In the genomic region with DNA sequence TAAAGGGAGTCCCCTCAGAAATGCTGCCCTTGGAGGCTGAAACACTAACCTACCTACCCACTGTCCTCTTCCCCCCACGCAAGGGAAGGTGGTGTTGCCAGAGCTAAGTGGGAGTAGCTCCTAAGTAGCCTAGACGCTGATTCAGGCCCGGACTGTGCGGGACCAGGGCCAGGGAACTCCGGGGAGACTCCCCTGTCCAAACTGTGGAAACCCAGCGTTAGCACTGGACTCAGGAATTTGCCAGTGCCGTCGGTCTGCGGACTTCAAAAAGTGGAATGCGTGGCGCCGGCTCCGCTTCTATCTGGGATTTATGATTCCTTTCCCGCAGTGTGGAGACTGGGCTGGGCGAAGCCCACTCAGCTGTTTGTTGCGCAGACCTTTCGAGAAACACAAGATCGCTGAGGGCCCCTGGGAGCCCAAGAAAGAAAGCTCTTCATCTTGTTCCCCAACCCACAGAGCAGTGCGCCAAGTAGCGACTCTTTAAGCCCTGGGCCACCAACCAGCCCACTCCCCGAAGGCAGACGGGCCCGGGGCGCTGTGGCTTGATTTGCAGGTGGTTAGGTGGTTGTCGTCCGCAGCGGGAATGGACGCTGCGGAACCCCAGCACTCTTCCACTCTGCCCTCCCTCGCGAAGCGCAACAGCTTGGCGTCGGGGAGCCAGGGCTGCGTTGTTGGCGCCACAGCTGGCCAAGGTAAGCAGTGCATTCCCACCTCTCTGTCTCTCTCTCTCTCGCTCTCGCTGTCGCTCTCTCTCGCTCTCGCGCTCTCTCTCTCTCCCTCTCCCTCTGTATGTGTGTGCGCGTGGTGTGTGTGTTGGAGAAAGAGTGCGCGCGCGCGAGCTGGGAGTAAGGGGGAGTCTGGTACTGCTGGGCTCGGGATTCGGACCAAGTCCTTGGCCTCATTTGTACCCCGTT, we compare ENCODE assay signal across 8 cellular contexts. TPM values are rescaled to one million over a fixed set of nuclear protein-coding genes. Genes with fewer than 3 reads are reported as not detected.
DNase-seq lines count a peak whose midpoint lies in the region; ATAC-seq, FAIRE-seq and TF ChIP-seq lines count a peak whose summit lies in the region.

No MANE protein-coding gene starts in this region.

- H3K27ac Mint-ChIP-seq in endothelial cell (ENCODE audit: unreplicated experiment) = no peak overlapping the region

- peaks cover 0 to 2% of the 10 kb centered on the region in 2 donors for H3K4me1 ChIP-seq in mucosa of rectum (ENCODE audit: control insufficient read depth in 2 of 2, insufficient read depth in 2 of 2, low read length in 2 of 2)

- TF ChIP-seq POLR2A in GM12891 (IDR thresholded peaks at IDR 0.05; ENCODE audit: low read depth, low read length) = no peak

- no peaks in the 10 kb centered on the region for H3K9me3 Mint-ChIP-seq in endothelial cell (ENCODE audit: unreplicated experiment)

- FAIRE-seq in GM12891 (lab: Jason Lieb, UNC) = peak; percentile 100

- DNase-seq in GM12891 (ENCODE audit: insufficient read length, low spot score) (no peak), NCI-H2029 treated with DMSO at 0.1 percent for 48 hours (lab: John Stamatoyannopoulos, UW) (peak; percentile 57), endothelial cell (ENCODE audit: low spot score) (peak; percentile 60), amniotic stem cell (lab: John Stamatoyannopoulos, UW) (no peak)
- DNase-seq in activated CD8-positive, alpha-beta memory T cell treated with anti-CD3 and anti-CD28 coated beads for 24 hours = peak; percentile 71
- DNase-seq in stimulated activated CD8-positive, alpha-beta memory T cell treated with anti-CD3 and anti-CD28 coated beads, Interleukin-4, amount 100 ng/mL, for 24 hours (ENCODE audit: low read depth) = peak; percentile 41

- no peaks in the 10 kb centered on the region for H3K36me3 ChIP-seq in mucosa of rectum (ENCODE audit: control insufficient read depth in 2 of 2, insufficient read depth in 2 of 2, low read length in 2 of 2)

- no peaks in the 10 kb centered on the region for H3K9me3 ChIP-seq in mucosa of rectum (ENCODE audit: control insufficient read depth in 2 of 2, low read length in 2 of 2)

- H3K4me3 Mint-ChIP-seq in endothelial cell (ENCODE audit: unreplicated experiment) = peak overlapping the region; percentile 93

- peaks cover 29 to 33% of the 10 kb centered on the region in 2 donors for H3K27me3 ChIP-seq in mucosa of rectum (ENCODE audit: control insufficient read depth in 2 of 2, insufficient read depth in 2 of 2, low read length in 2 of 2)

- H3K27me3 Mint-ChIP-seq in endothelial cell (ENCODE audit: unreplicated experiment) = peaks cover 9% of the 10 kb centered on the region

- no peak overlapping the region for H3K9ac ChIP-seq in mucosa of rectum (ENCODE audit: low read depth in 1 of 2, low read length in 2 of 2)

- H3K4me1 Mint-ChIP-seq in endothelial cell (ENCODE audit: unreplicated experiment) = peaks cover 7% of the 10 kb centered on the region

- TF ChIP-seq CTCF in endothelial cell (IDR thresholded peaks at IDR 0.05; ENCODE audit: unreplicated experiment) = no peak

- H3K4me3 ChIP-seq in mucosa of rectum (ENCODE audit: low read length in 2 of 2) = peak overlapping the region; percentile 44 to 45

- no peak overlapping the region for H3K27ac ChIP-seq in mucosa of rectum (ENCODE audit: low read depth in 2 of 2, low read length in 2 of 2)

- peak; percentile 86 for ATAC-seq in HG02763 (IDR thresholded peaks at IDR 0.05; ENCODE audit: unreplicated experiment)

- no peaks in the 10 kb centered on the region for H3K36me3 Mint-ChIP-seq in endothelial cell (ENCODE audit: low read depth, unreplicated experiment)

TF ChIP-seq in GM12891, 5 proteins besides CTCF, POLR2A, EP300 and RAD21:
- TF ChIP-seq SPI1 (IDR thresholded peaks at IDR 0.05; ENCODE audit: low read depth, low read length) (no peak), POLR2AphosphoS5 (IDR thresholded peaks at IDR 0.05; ENCODE audit: low read depth, low read length) (no peak), TAF1 (IDR thresholded peaks at IDR 0.05; ENCODE audit: low read depth, low read length) (no peak), PAX5 (IDR thresholded peaks at IDR 0.05; ENCODE audit: insufficient read depth, low read length, severe bottlenecking) (no peak), POU2F2 (IDR thresholded peaks at IDR 0.05; ENCODE audit: low read depth, low read length) (no peak)

RNA-seq across cellular contexts. Expression of gene TMEM255A, which starts 2.0 kb away (rescaled TPM):
- 0.15 TPM for polyA plus RNA-seq in GM12891 (2012; ENCODE audit: low read depth, missing spikeins)
- 0.13 TPM for total RNA-seq in endothelial cell (ENCODE audit: unreplicated experiment)

RNA-seq across cellular contexts. Expression of gene ATP1B4, which starts 52.7 kb away (rescaled TPM):
- polyA plus RNA-seq in GM12891 (2012; ENCODE audit: low read depth, missing spikeins) = not detected
- total RNA-seq in endothelial cell (ENCODE audit: unreplicated experiment) = not detected

RNA-seq across cellular contexts. Expression of gene ZBTB33, which starts 58.6 kb away (rescaled TPM):
- 8.4 TPM for polyA plus RNA-seq in GM12891 (2012; ENCODE audit: low read depth, missing spikeins)
- 21.0 TPM for total RNA-seq in endothelial cell (ENCODE audit: unreplicated experiment)

Comparison
In these comparisons a context has a peak if more than half of its experiments do, and no peak if none do; other contexts are left out.
1. DNase-seq: peak in NCI-H2029 treated with DMSO at 0.1 percent for 48 hours (single experiment), activated CD8-positive, alpha-beta memory T cell treated with anti-CD3 and anti-CD28 coated beads for 24 hours (single experiment), endothelial cell (single experiment) and stimulated activated CD8-positive, alpha-beta memory T cell treated with anti-CD3 and anti-CD28 coated beads, Interleukin-4, amount 100 ng/mL, for 24 hours (single experiment); none in GM12891 (single experiment) and amniotic stem cell (single experiment).